ENCODE assay signal across 34 cellular contexts in the genomic region with DNA sequence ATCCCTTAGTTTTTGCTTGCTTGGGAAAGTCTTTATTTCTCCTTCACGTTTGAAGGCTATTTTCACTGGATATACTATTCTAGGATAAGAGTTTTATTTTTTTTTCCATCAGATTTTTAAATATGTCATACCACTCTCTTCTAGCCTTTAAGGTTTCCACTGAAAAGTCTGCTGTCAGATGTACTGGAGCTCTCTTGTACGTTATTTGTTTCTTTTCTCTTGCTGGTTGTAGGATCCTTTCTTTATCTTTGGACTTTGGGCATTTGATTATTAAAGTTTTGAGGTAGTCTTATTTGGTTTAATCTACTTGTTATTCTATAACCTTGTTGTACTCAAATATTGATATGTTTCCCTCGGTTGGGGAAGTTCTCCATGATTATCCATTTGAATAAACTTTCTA.
"Had no signal": no experiment of that assay in that cellular context is flagged by ENCODE, and none has a peak within 500 bp of the region (broad histone marks: within the 10 kb centered on the region; RNA-seq: fewer than 3 reads in every experiment).

No MANE protein-coding gene starts in this region.

- DNase-seq: activated effector memory CD4-positive, alpha-beta T cell treated with anti-CD3 and anti-CD28 coated beads, Interleukin-2, amount 50 U/mL, for 16 hours; activated effector memory CD4-positive, alpha-beta T cell treated with Interleukin-2 at 50 U/mL for 16 hours; activated gamma-delta T cell; activated gamma-delta T cell treated with Interleukin-2 at 50 U/mL for 16 hours; activated naive CD4-positive, alpha-beta T cell; activated naive CD4-positive, alpha-beta T cell treated with anti-CD3 and anti-CD28 coated beads for 36 hours; activated naive CD4-positive, alpha-beta T cell treated with anti-CD3 and anti-CD28 coated beads, Interleukin-2, amount 10 ng/mL, durations not matched to agents 7 days and 5 days; activated naive CD4-positive, alpha-beta T cell treated with anti-CD3 and anti-CD28 coated beads, Interleukin-2, amount 50 U/mL, for 16 hours; activated naive CD4-positive, alpha-beta T cell treated with Interleukin-2 at 50 U/mL for 16 hours; activated naive CD8-positive, alpha-beta T cell treated with anti-CD3 and anti-CD28 coated beads for 36 hours; activated naive CD8-positive, alpha-beta T cell treated with anti-CD3 and anti-CD28 coated beads, Interleukin-2, amount 10 ng/mL, durations not matched to agents 7 days and 5 days; activated naive CD8-positive, alpha-beta T cell treated with anti-CD3 and anti-CD28 coated beads, Interleukin-2, amount 50 U/mL, for 24 hours; activated T-cell treated with anti-CD3 and anti-CD28 coated beads, Interleukin-2, amount 50 U/mL, for 24 hours; activated T-cell treated with anti-CD3 and anti-CD28 coated beads, Interleukin-2, amount 50 U/mL, for 4 hours; activated T-cell treated with anti-CD3 and anti-CD28 coated beads, Interleukin-2, amount 50 U/mL, for 48 hours; activated T-cell treated with anti-CD3 and anti-CD28 coated beads, Interleukin-2, amount 50 U/mL, for 72 hours; adrenal gland; amniotic stem cell; amygdala; anterior cingulate cortex; aorta; body of pancreas; brain microvascular endothelial cell; caudate nucleus; central memory CD4-positive, alpha-beta T cell; cerebellar nuclear complex had no signal

- H3K4me1 Mint-ChIP-seq: activated naive CD4-positive, alpha-beta T cell treated with anti-CD3 and anti-CD28 coated beads, Interleukin-2, amount 10 ng/mL, durations not matched to agents 7 days and 5 days; activated naive CD4-positive, alpha-beta T cell treated with anti-CD3 and anti-CD28 coated beads, Interleukin-2, amount 50 U/mL, for 24 hours; activated naive CD8-positive, alpha-beta T cell treated with anti-CD3 and anti-CD28 coated beads for 36 hours; activated naive CD8-positive, alpha-beta T cell treated with anti-CD3 and anti-CD28 coated beads, Interleukin-2, amount 10 ng/mL, durations not matched to agents 7 days and 5 days; activated naive CD8-positive, alpha-beta T cell treated with anti-CD3 and anti-CD28 coated beads, Interleukin-2, amount 50 U/mL, for 24 hours; activated T-helper 17 cell treated with anti-CD3 and anti-CD28 coated beads, Interleukin-2, amount 50 U/mL, for 72 hours; brain; central memory CD8-positive, alpha-beta T cell had no signal

- ATAC-seq: activated naive CD4-positive, alpha-beta T cell treated with anti-CD3 and anti-CD28 coated beads, Interleukin-2, amount 50 U/mL, for 72 hours; activated naive CD8-positive, alpha-beta T cell treated with anti-CD3 and anti-CD28 coated beads, Interleukin-2, amount 50 U/mL, for 24 hours; activated T-cell treated with anti-CD3 and anti-CD28 coated beads, Interleukin-2, amount 50 U/mL, for 4 hours; activated T-cell treated with anti-CD3 and anti-CD28 coated beads, Interleukin-2, amount 50 U/mL, for 72 hours; activated T-helper 17 cell treated with anti-CD3 and anti-CD28 coated beads, Interleukin-2, amount 50 U/mL, for 72 hours; body of pancreas had no signal

- H3K27me3 Mint-ChIP-seq: activated naive CD4-positive, alpha-beta T cell treated with anti-CD3 and anti-CD28 coated beads, Interleukin-2, amount 10 ng/mL, durations not matched to agents 7 days and 5 days; activated naive CD4-positive, alpha-beta T cell treated with anti-CD3 and anti-CD28 coated beads, Interleukin-2, amount 50 U/mL, for 24 hours; activated naive CD8-positive, alpha-beta T cell; activated naive CD8-positive, alpha-beta T cell treated with anti-CD3 and anti-CD28 coated beads for 36 hours; activated naive CD8-positive, alpha-beta T cell treated with anti-CD3 and anti-CD28 coated beads, Interleukin-2, amount 10 ng/mL, durations not matched to agents 7 days and 5 days; activated naive CD8-positive, alpha-beta T cell treated with anti-CD3 and anti-CD28 coated beads, Interleukin-2, amount 50 U/mL, for 24 hours; activated T-cell treated with anti-CD3 and anti-CD28 coated beads, Interleukin-2, amount 50 U/mL, for 24 hours; activated T-helper 17 cell treated with anti-CD3 and anti-CD28 coated beads, Interleukin-2, amount 50 U/mL, for 72 hours; central memory CD8-positive, alpha-beta T cell had no signal

- H3K4me3 Mint-ChIP-seq: activated naive CD4-positive, alpha-beta T cell treated with anti-CD3 and anti-CD28 coated beads for 36 hours; activated naive CD4-positive, alpha-beta T cell treated with anti-CD3 and anti-CD28 coated beads, Interleukin-2, amount 10 ng/mL, durations not matched to agents 7 days and 5 days; activated naive CD4-positive, alpha-beta T cell treated with anti-CD3 and anti-CD28 coated beads, Interleukin-2, amount 50 U/mL, for 24 hours; activated naive CD8-positive, alpha-beta T cell; activated naive CD8-positive, alpha-beta T cell treated with anti-CD3 and anti-CD28 coated beads for 36 hours; activated naive CD8-positive, alpha-beta T cell treated with anti-CD3 and anti-CD28 coated beads, Interleukin-2, amount 10 ng/mL, durations not matched to agents 7 days and 5 days; activated naive CD8-positive, alpha-beta T cell treated with anti-CD3 and anti-CD28 coated beads, Interleukin-2, amount 50 U/mL, for 24 hours; activated T-cell treated with anti-CD3 and anti-CD28 coated beads, Interleukin-2, amount 50 U/mL, for 24 hours; activated T-cell treated with anti-CD3 and anti-CD28 coated beads, Interleukin-2, amount 50 U/mL, for 4 hours; activated T-cell treated with anti-CD3 and anti-CD28 coated beads, Interleukin-2, amount 50 U/mL, for 72 hours; activated T-helper 1 cell treated with anti-CD3 and anti-CD28 coated beads, Interleukin-12 subunit alpha, Interleukin-12 subunit beta, Interleukin-2, Interleukin-4 antibody, amounts not matched to agents 30 ng/mL and 10 ng/mL and 1 ng/mL, durations not matched to agents 14 hours and 24 hours and 36 hours; activated T-helper 17 cell treated with anti-CD3 and anti-CD28 coated beads, Interleukin-2, amount 50 U/mL, for 72 hours; brain; central memory CD8-positive, alpha-beta T cell had no signal

- H3K36me3 Mint-ChIP-seq: activated naive CD4-positive, alpha-beta T cell treated with anti-CD3 and anti-CD28 coated beads, Interleukin-2, amount 10 ng/mL, durations not matched to agents 7 days and 5 days; activated naive CD8-positive, alpha-beta T cell; activated naive CD8-positive, alpha-beta T cell treated with anti-CD3 and anti-CD28 coated beads for 36 hours; activated naive CD8-positive, alpha-beta T cell treated with anti-CD3 and anti-CD28 coated beads, Interleukin-2, amount 10 ng/mL, durations not matched to agents 7 days and 5 days; brain had no signal

- H3K27ac Mint-ChIP-seq: activated naive CD4-positive, alpha-beta T cell treated with anti-CD3 and anti-CD28 coated beads for 36 hours; activated naive CD4-positive, alpha-beta T cell treated with anti-CD3 and anti-CD28 coated beads, Interleukin-2, amount 10 ng/mL, durations not matched to agents 7 days and 5 days; activated naive CD4-positive, alpha-beta T cell treated with anti-CD3 and anti-CD28 coated beads, Interleukin-2, amount 50 U/mL, for 24 hours; activated naive CD4-positive, alpha-beta T cell treated with anti-CD3 and anti-CD28 coated beads, Interleukin-2, amount 50 U/mL, for 72 hours; activated naive CD8-positive, alpha-beta T cell; activated naive CD8-positive, alpha-beta T cell treated with anti-CD3 and anti-CD28 coated beads for 36 hours; activated naive CD8-positive, alpha-beta T cell treated with anti-CD3 and anti-CD28 coated beads, Interleukin-2, amount 10 ng/mL, durations not matched to agents 7 days and 5 days; activated naive CD8-positive, alpha-beta T cell treated with anti-CD3 and anti-CD28 coated beads, Interleukin-2, amount 50 U/mL, for 24 hours; activated T-cell treated with anti-CD3 and anti-CD28 coated beads, Interleukin-2, amount 50 U/mL, for 24 hours; activated T-cell treated with anti-CD3 and anti-CD28 coated beads, Interleukin-2, amount 50 U/mL, for 72 hours; activated T-helper 1 cell treated with anti-CD3 and anti-CD28 coated beads, Interleukin-12 subunit alpha, Interleukin-12 subunit beta, Interleukin-2, Interleukin-4 antibody, amounts not matched to agents 30 ng/mL and 10 ng/mL and 1 ng/mL, durations not matched to agents 14 hours and 24 hours and 36 hours; activated T-helper 17 cell treated with anti-CD3 and anti-CD28 coated beads, Interleukin-2, amount 50 U/mL, for 72 hours; activated T-helper 2 cell treated with anti-CD3 and anti-CD28 coated beads, Interferon-gamma antibody, Interleukin-2, Interleukin-4, amounts not matched to agents 10 μg/mL and 5 μg/mL and 100 μg/mL, durations not matched to agents 14 hours and 24 hours and 36 hours; brain had no signal
